17 cellular contexts compared by ENCODE assay signal in genomic region chr12:10368206-10369171, GRCh38. TPM values are rescaled to one million over a fixed set of nuclear protein-coding genes. Genes with fewer than 3 reads are reported as not detected.
DNase-seq lines count a peak whose midpoint lies in the region; ATAC-seq and TF ChIP-seq lines count a peak whose summit lies in the region.
"Had no signal": no experiment of that assay in that cellular context is flagged by ENCODE, and none has a peak within 500 bp of the region (broad histone marks: within the 10 kb centered on the region; RNA-seq: fewer than 3 reads in every experiment).

No MANE protein-coding gene starts in this region.

- no peak for ATAC-seq in GM21786 (IDR thresholded peaks at IDR 0.05; ENCODE audit: unreplicated experiment)

- H3K27ac Mint-ChIP-seq in brain, result peak overlapping the region in 3 of 5 experiments; percentile 28 to 64 (median 28)
- H3K27ac Mint-ChIP-seq in mesothelial cell of epicardium, result peak overlapping the region; percentile 74
- H3K27ac Mint-ChIP-seq: activated naive CD8-positive, alpha-beta T cell; dendritic cell treated with granulocyte-macrophage colony-stimulating factor and Interleukin-4, amounts not matched to agents 40 ng/mL and 50 ng/mL, for 4 days had no signal

- peak overlapping the region; percentile 98 for H3K27ac ChIP-seq in substantia nigra (ENCODE audit: low read depth, low read length, poor library complexity, severe bottlenecking)
- H3K27ac ChIP-seq: prostate gland had no signal

- TF ChIP-seq CTCF in brain (conservative IDR thresholded peaks at IDR 0.05), result no peak
- TF ChIP-seq CTCF in mesothelial cell of epicardium (IDR thresholded peaks at IDR 0.05; ENCODE audit: unreplicated experiment), result no peak

- H3K9me3 Mint-ChIP-seq in brain, result peaks cover 0 to 6% (median 0%) of the 10 kb centered on the region in 5 experiments
- peaks cover 4% of the 10 kb centered on the region for H3K9me3 Mint-ChIP-seq in mesothelial cell of epicardium

- H3K4me1 Mint-ChIP-seq in brain, result peaks cover 11% of the 10 kb centered on the region
- peaks cover 32% of the 10 kb centered on the region for H3K4me1 Mint-ChIP-seq in mesothelial cell of epicardium

- H3K4me3 Mint-ChIP-seq in brain (peak overlapping the region in 2 of 5 experiments; percentile 18 to 59), mesothelial cell of epicardium (no peak overlapping the region)
- H3K4me3 Mint-ChIP-seq: dendritic cell treated with granulocyte-macrophage colony-stimulating factor and Interleukin-4, amounts not matched to agents 40 ng/mL and 50 ng/mL, for 4 days had no signal

- peak; percentile 21 for DNase-seq in SIG-M5 treated with dmso at 0.1 percent for 504 hours (lab: John Stamatoyannopoulos, UW; ENCODE audit: unreplicated experiment)
- no peak for DNase-seq in SIG-M5 (lab: John Stamatoyannopoulos, UW)
- no peak for DNase-seq in mesothelial cell of epicardium (ENCODE audit: low spot score in 2 of 2, unreplicated experiment in 2 of 2)
- DNase-seq in substantia nigra (lab: John Stamatoyannopoulos, UW), result peak in 4 of 49 donors; percentile 18 to 46 (median 24)
- DNase-seq in NCI-H1092 treated with DMSO at 0.1 percent for 48 hours (lab: John Stamatoyannopoulos, UW), result no peak
- DNase-seq in GM19240 (ENCODE audit: insufficient read length, low spot score), result no peak
- DNase-seq: NCI-H2029; SHP77 treated with DMSO at 0.1 percent for 48 hours; stimulated activated CD4-positive, alpha-beta T cell treated with anti-CD3 and anti-CD28 coated beads, Interleukin-4, amount 100 ng/mL, for 24 hours; stimulated activated naive CD4-positive, alpha-beta T cell had no signal

- H3K36me3 Mint-ChIP-seq in brain (no peaks in the 10 kb centered on the region), mesothelial cell of epicardium (peaks cover 31% of the 10 kb centered on the region)

- no peaks in the 10 kb centered on the region for H3K27me3 Mint-ChIP-seq in brain
- no peaks in the 10 kb centered on the region for H3K27me3 Mint-ChIP-seq in mesothelial cell of epicardium (ENCODE audit: low read depth)
- H3K27me3 Mint-ChIP-seq: activated naive CD8-positive, alpha-beta T cell; dendritic cell treated with granulocyte-macrophage colony-stimulating factor and Interleukin-4, amounts not matched to agents 40 ng/mL and 50 ng/mL, for 4 days had no signal

RNA-seq across cellular contexts. Expression of gene KLRK1, which starts 21.4 kb away (rescaled TPM):
- polyA plus RNA-seq in brain (ENCODE audit: insufficient read depth, low read depth, low replicate concordance), result not detected
- not detected in 3 replicates for total RNA-seq in mesothelial cell of epicardium
- total RNA-seq: A172 had no signal

RNA-seq across cellular contexts. Expression of gene KLRC4, which starts 41.1 kb away (rescaled TPM):
- polyA plus RNA-seq in brain (ENCODE audit: insufficient read depth, low read depth, low replicate concordance), result not detected
- not detected in 3 replicates for total RNA-seq in mesothelial cell of epicardium
- total RNA-seq: A172, mesenteric fat pad had no signal

RNA-seq across cellular contexts. Expression of gene KLRC3, which starts 51.9 kb away (rescaled TPM):
- polyA plus RNA-seq in brain (ENCODE audit: insufficient read depth, low read depth, low replicate concordance), result 1.5 TPM
- not detected in 3 replicates for total RNA-seq in mesothelial cell of epicardium
- total RNA-seq: A172, mesenteric fat pad, prostate gland had no signal
